ENCODE assay signal across 8 cellular contexts in the genomic region with DNA sequence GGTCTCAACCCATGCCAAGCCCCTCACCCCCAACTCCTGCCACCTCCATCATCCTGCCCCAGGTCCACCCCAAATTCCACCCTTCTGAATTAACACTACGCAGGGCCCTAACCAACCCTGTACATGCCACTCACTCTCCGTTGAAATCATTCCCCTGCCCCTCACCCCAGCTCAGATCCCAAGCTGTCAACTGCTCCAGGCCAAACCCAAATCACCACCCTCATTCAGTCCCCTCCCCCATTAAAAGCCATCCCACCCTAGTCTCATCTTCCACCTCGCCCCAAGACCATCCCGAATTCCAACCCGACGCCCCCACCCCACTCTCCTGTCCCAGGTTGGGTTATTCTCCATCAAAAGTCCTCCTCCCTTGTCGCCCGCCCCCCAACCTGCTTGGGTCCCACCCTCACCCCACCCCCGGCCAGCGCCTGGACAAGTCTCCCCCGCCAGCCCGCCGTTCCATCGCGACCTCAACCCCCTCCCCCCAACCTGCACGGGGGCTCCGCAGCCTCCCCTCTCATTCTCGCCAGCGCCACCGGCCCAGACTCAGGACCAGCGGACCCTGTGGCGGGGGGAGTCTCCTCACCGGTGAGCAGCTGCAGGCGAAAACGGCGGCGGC. TPM values are rescaled to one million over a fixed set of nuclear protein-coding genes. Genes with fewer than 3 reads are reported as not detected.
DNase-seq lines count a peak whose midpoint lies in the region; ATAC-seq, FAIRE-seq and TF ChIP-seq lines count a peak whose summit lies in the region.

No MANE protein-coding gene starts in this region.

- H3K79me2 ChIP-seq in GM23338 (replicated peaks; ENCODE audit: insufficient read depth) = peaks cover 50% of the 10 kb centered on the region

- H3K36me3 ChIP-seq in GM23338 (ENCODE audit: insufficient read depth) (no peaks in the 10 kb centered on the region), iPS-18a (ENCODE audit: control insufficient read depth, low read depth, low read length) (no peaks in the 10 kb centered on the region)

- H3K9ac ChIP-seq in iPS-18a (ENCODE audit: low read length) = peak overlapping the region; percentile 77

- H3K27ac Mint-ChIP-seq in GM23338 = peak overlapping the region; percentile 58; the same call in 1 of the 2 replicates
- H3K27ac Mint-ChIP-seq in activated naive CD8-positive, alpha-beta T cell treated with anti-CD3 and anti-CD28 coated beads, Interleukin-2, amount 10 ng/mL, durations not matched to agents 7 days and 5 days = peak overlapping the region; percentile 98
- H3K27ac Mint-ChIP-seq in stimulated activated memory B cell treated with anti-CD40 and anti-IgM and Interleukin-4, amounts not matched to agents 10 μg/mL and 1 μg/mL and 100 μg/mL, for 72 hours = peak overlapping the region; percentile 94

- no peaks in the 10 kb centered on the region for H3K27me3 ChIP-seq in GM23338 (ENCODE audit: insufficient read depth)
- no peaks in the 10 kb centered on the region for H3K27me3 ChIP-seq in iPS-18a (ENCODE audit: control insufficient read depth, insufficient read depth, low read length)

- H3K4me1 ChIP-seq in A549 (peaks cover 23% of the 10 kb centered on the region; the same call in 2 of the 3 replicates), GM23338 (ENCODE audit: insufficient read depth) (peaks cover 29% of the 10 kb centered on the region), iPS-18a (ENCODE audit: control insufficient read depth, low read depth, low read length) (peaks cover 14% of the 10 kb centered on the region)

- H3K4me2 ChIP-seq in A549 (peak overlapping the region; percentile 93), GM23338 (peak overlapping the region; percentile 86)

- TF ChIP-seq CTCF in A549 (IDR thresholded peaks at IDR 0.05) = no peak
- TF ChIP-seq CTCF in GM23338 (conservative IDR thresholded peaks at IDR 0.05; ENCODE audit: low read depth in 2 of 2) = no peak

- H3K9me3 Mint-ChIP-seq in GM23338 = no peaks in the 10 kb centered on the region
- H3K9me3 Mint-ChIP-seq in activated naive CD8-positive, alpha-beta T cell treated with anti-CD3 and anti-CD28 coated beads, Interleukin-2, amount 10 ng/mL, durations not matched to agents 7 days and 5 days = no peaks in the 10 kb centered on the region
- H3K9me3 Mint-ChIP-seq in stimulated activated memory B cell treated with anti-CD40 and anti-IgM and Interleukin-4, amounts not matched to agents 10 μg/mL and 1 μg/mL and 100 μg/mL, for 72 hours = no peaks in the 10 kb centered on the region

- DNase-seq in A549 (ENCODE audit: low read depth in 1 of 2, low spot score in 1 of 2) (no peak), GM23338 (ENCODE audit: low spot score) (peak; percentile 55), UCSD-AML1 (lab: John Stamatoyannopoulos, UW; ENCODE audit: unreplicated experiment) (no peak), OCI-M1 (lab: John Stamatoyannopoulos, UW) (no peak)
- DNase-seq in activated naive CD8-positive, alpha-beta T cell treated with anti-CD3 and anti-CD28 coated beads, Interleukin-2, amount 10 ng/mL, durations not matched to agents 7 days and 5 days = no peak

- H3K9me2 ChIP-seq in GM23338 (ENCODE audit: insufficient read depth) = no peaks in the 10 kb centered on the region

- POLR2A ChIA-PET in A549 (lab: Yijun Ruan, JAX) = interaction anchor here (1.0 to 1.3 kb wide), 2 partner anchors 107 to 288 kb away, joined by 5 to 12 read pairs; no protein-coding TSS in a partner anchor
- POLR2A ChIA-PET in activated naive CD8-positive, alpha-beta T cell treated with anti-CD3 and anti-CD28 coated beads, Interleukin-2, amount 10 ng/mL, durations not matched to agents 7 days and 5 days (lab: Charles Lee) = interaction anchor here (0.8 to 1.0 kb wide), 2 partner anchors 51 to 212 kb away, joined by 3 read pairs; no protein-coding TSS in a partner anchor

- H3K4me3 Mint-ChIP-seq in GM23338 = peak overlapping the region; percentile 89
- H3K4me3 Mint-ChIP-seq in activated naive CD8-positive, alpha-beta T cell treated with anti-CD3 and anti-CD28 coated beads, Interleukin-2, amount 10 ng/mL, durations not matched to agents 7 days and 5 days = peak overlapping the region; percentile 95
- peak overlapping the region; percentile 93 for H3K4me3 Mint-ChIP-seq in stimulated activated memory B cell treated with anti-CD40 and anti-IgM and Interleukin-4, amounts not matched to agents 10 μg/mL and 1 μg/mL and 100 μg/mL, for 72 hours

- WGBS in A549 (ENCODE audit: missing lambda C conversion rate) = 15% methylated on average over 10 of the region's 27 CpGs

- no peak for TF ChIP-seq RAD21 in A549 (conservative IDR thresholded peaks at IDR 0.05 in 1 of 2, IDR thresholded peaks at IDR 0.05 in 1 of 2)

- H3K27me3 Mint-ChIP-seq in GM23338 (ENCODE audit: insufficient read depth, low read depth, poor library complexity) = peaks cover 8% of the 10 kb centered on the region
- H3K27me3 Mint-ChIP-seq in activated naive CD8-positive, alpha-beta T cell treated with anti-CD3 and anti-CD28 coated beads, Interleukin-2, amount 10 ng/mL, durations not matched to agents 7 days and 5 days = no peaks in the 10 kb centered on the region
- H3K27me3 Mint-ChIP-seq in stimulated activated memory B cell treated with anti-CD40 and anti-IgM and Interleukin-4, amounts not matched to agents 10 μg/mL and 1 μg/mL and 100 μg/mL, for 72 hours = no peaks in the 10 kb centered on the region

- no peak for FAIRE-seq in A549 (lab: Jason Lieb, UNC)

- H3K27ac ChIP-seq in A549 (peak overlapping the region; percentile 90 to 99), GM23338 (ENCODE audit: low read depth) (0 out of 2 replicates have a peak overlapping the region, but pooled peaks have one; percentile 84), iPS-18a (ENCODE audit: low read length) (no peak overlapping the region)

- H3F3A ChIP-seq in GM23338 (replicated peaks; ENCODE audit: low read depth) = no peaks in the 10 kb centered on the region

- H3K9me3 ChIP-seq in A549 (no peaks in the 10 kb centered on the region), iPS-18a (ENCODE audit: control insufficient read depth, low read depth, low read length) (no peaks in the 10 kb centered on the region)

- no peak for TF ChIP-seq EP300 in A549 (IDR thresholded peaks at IDR 0.05)

- no peaks in the 10 kb centered on the region; the same call in 1 of the 2 replicates for H4K20me1 ChIP-seq in GM23338 (replicated peaks; ENCODE audit: insufficient read depth)

- H3K4me3 ChIP-seq in A549 (peak overlapping the region; percentile 86), GM23338 (peak overlapping the region; percentile 55), iPS-18a (ENCODE audit: low read length) (peak overlapping the region; percentile 74)

- ATAC-seq in A549 (no peak), GM23338 (peak; percentile 5), HG03571 (IDR thresholded peaks at IDR 0.05; ENCODE audit: unreplicated experiment) (no peak)
- no peak for ATAC-seq in activated naive CD8-positive, alpha-beta T cell treated with anti-CD3 and anti-CD28 coated beads, Interleukin-2, amount 10 ng/mL, durations not matched to agents 7 days and 5 days (ENCODE audit: low read depth)
- no peak for ATAC-seq in stimulated activated memory B cell treated with anti-CD40 and anti-IgM and Interleukin-4, amounts not matched to agents 10 μg/mL and 1 μg/mL and 100 μg/mL, for 72 hours

- H3K4me1 Mint-ChIP-seq in GM23338 = peaks cover 33% of the 10 kb centered on the region
- peaks cover 32% of the 10 kb centered on the region for H3K4me1 Mint-ChIP-seq in activated naive CD8-positive, alpha-beta T cell treated with anti-CD3 and anti-CD28 coated beads, Interleukin-2, amount 10 ng/mL, durations not matched to agents 7 days and 5 days
- peaks cover 44% of the 10 kb centered on the region for H3K4me1 Mint-ChIP-seq in stimulated activated memory B cell treated with anti-CD40 and anti-IgM and Interleukin-4, amounts not matched to agents 10 μg/mL and 1 μg/mL and 100 μg/mL, for 72 hours

- H3K36me3 Mint-ChIP-seq in GM23338 (ENCODE audit: low read depth) = no peaks in the 10 kb centered on the region; the same call in 1 of the 3 replicates
- peaks cover 13% of the 10 kb centered on the region for H3K36me3 Mint-ChIP-seq in activated naive CD8-positive, alpha-beta T cell treated with anti-CD3 and anti-CD28 coated beads, Interleukin-2, amount 10 ng/mL, durations not matched to agents 7 days and 5 days
- peaks cover 3% of the 10 kb centered on the region for H3K36me3 Mint-ChIP-seq in stimulated activated memory B cell treated with anti-CD40 and anti-IgM and Interleukin-4, amounts not matched to agents 10 μg/mL and 1 μg/mL and 100 μg/mL, for 72 hours

- no peak overlapping the region for H2AFZ ChIP-seq in GM23338

- TF ChIP-seq POLR2A in A549 (IDR thresholded peaks at IDR 0.05; ENCODE audit: low read length) = no peak

- CTCF ChIA-PET in A549 (lab: Yijun Ruan, JAX) = interaction anchor here (1.0 kb wide), 2 partner anchors 9 to 63 kb away, joined by 3 read pairs; no protein-coding TSS in a partner anchor

TF ChIP-seq in A549, 52 proteins besides CTCF, POLR2A, EP300 and RAD21 (continues in another document):
- TF ChIP-seq POLR2AphosphoS2 (conservative IDR thresholded peaks at IDR 0.05; ENCODE audit: low read length) (no peak), HOXB13 (CRISPR knock-in tag; IDR thresholded peaks at IDR 0.05; ENCODE audit: low read depth) (no peak)

RNA-seq across cellular contexts. Expression of gene FAM168A, which starts 0.5 kb away (rescaled TPM):
- polyA plus RNA-seq in A549 (2011; rRNA removed) (15.3 and 21.7 TPM in 2 replicates), A549 (2017; fragmentation: RNase III; extraction: RNeasy Plus Mini Kit Qiagen cat#74134 plus additional on column Dnase treatment) (18.4 to 21.4 TPM (median 19.2 TPM) in 3 replicates), GM23338 (2016; fragmentation: Nextera tagmentation; extraction: Ambion mirVana) (8.0 and 9.6 TPM in 2 replicates)
- 10.2 and 15.8 TPM in 2 replicates for polyA plus RNA-seq in A549 (2012; cell fraction: cytosol; rRNA removed)
- 23.2 and 26.9 TPM in 2 replicates for polyA plus RNA-seq in A549 (2012; cell fraction: nucleus; rRNA removed)
- polyA minus RNA-seq in A549 (2011; rRNA and poly(A)+ RNA removed) = 38.2 and 41.1 TPM in 2 replicates
- 17.9 and 20.3 TPM in 2 replicates for total RNA-seq in GM23338 (2014; rRNA removed; shearing (Covaris generic))
- 10 to 100 TPM; 27.3 to 31.0 TPM for total RNA-seq in activated naive CD8-positive, alpha-beta T cell treated with anti-CD3 and anti-CD28 coated beads, Interleukin-2, amount 10 ng/mL, durations not matched to agents 7 days and 5 days

RNA-seq across cellular contexts. Expression of gene PLEKHB1, which starts 48.9 kb away (rescaled TPM):
- polyA plus RNA-seq in A549 (2011; rRNA removed) (0.85 and 0.97 TPM in 2 replicates), A549 (2017; fragmentation: RNase III; extraction: RNeasy Plus Mini Kit Qiagen cat#74134 plus additional on column Dnase treatment) (0.76 to 1.2 TPM (median 1.1 TPM) in 3 replicates), GM23338 (2016; fragmentation: Nextera tagmentation; extraction: Ambion mirVana) (20.8 and 25.8 TPM in 2 replicates)
- 0.39 and 0.53 TPM in 2 replicates for polyA plus RNA-seq in A549 (2012; cell fraction: cytosol; rRNA removed)
- 0.40 and 0.60 TPM in 2 replicates for polyA plus RNA-seq in A549 (2012; cell fraction: nucleus; rRNA removed)
- 0.87 and 1.8 TPM in 2 replicates for polyA minus RNA-seq in A549 (2011; rRNA and poly(A)+ RNA removed)
- 10.3 and 20.1 TPM in 2 replicates for total RNA-seq in GM23338 (2014; rRNA removed; shearing (Covaris generic))
- total RNA-seq in activated naive CD8-positive, alpha-beta T cell treated with anti-CD3 and anti-CD28 coated beads, Interleukin-2, amount 10 ng/mL, durations not matched to agents 7 days and 5 days = 10 to 100 TPM; 23.6 to 32.8 TPM
